8 cellular contexts compared by ENCODE assay signal in genomic region chr14:65230287-65230728, GRCh38.
DNase-seq lines count a peak whose midpoint lies in the region; ATAC-seq and TF ChIP-seq lines count a peak whose summit lies in the region.

No MANE protein-coding gene starts in this region.

- CTCF ChIA-PET in mammary epithelial cell (lab: Charles Lee; ENCODE audit: low non-redundant PET) = no interaction called here

- ATAC-seq in GM18870 (IDR thresholded peaks at IDR 0.05; ENCODE audit: unreplicated experiment) = no peak
- ATAC-seq in foreskin keratinocyte = no peak

- H4K20me1 ChIP-seq in mammary epithelial cell (ENCODE audit: insufficient read depth, low read length) = no peaks in the 10 kb centered on the region

- peak overlapping the region; percentile 88 for H3K4me2 ChIP-seq in mammary epithelial cell (ENCODE audit: insufficient read depth, low read depth, low read length)

- 8% methylated on average over 10 of the region's 10 CpGs for WGBS in mammary epithelial cell (ENCODE audit: low coverage, missing lambda C conversion rate)
- WGBS in thymus = 50% methylated on average over 10 of the region's 10 CpGs

- no peaks in the 10 kb centered on the region for H3K36me3 ChIP-seq in mammary epithelial cell (ENCODE audit: insufficient read depth, low read length)
- H3K36me3 ChIP-seq in thymus (ENCODE audit: control insufficient read depth, insufficient read depth) = no peaks in the 10 kb centered on the region

- BruUV-seq in mammary epithelial cell (replicated peaks; lab: Mats Ljungman, UMichigan) = no TSS peak

- H3K27me3 ChIP-seq in mammary epithelial cell (ENCODE audit: insufficient read depth, low read length) (no peaks in the 10 kb centered on the region), thymus (ENCODE audit: control insufficient read depth, insufficient read depth) (no peaks in the 10 kb centered on the region), foreskin keratinocyte (no peaks in the 10 kb centered on the region)

- peaks cover 31% of the 10 kb centered on the region for H3K4me1 ChIP-seq in mammary epithelial cell (ENCODE audit: insufficient read depth, low read length)
- peaks cover 2% of the 10 kb centered on the region for H3K4me1 ChIP-seq in thymus (ENCODE audit: control insufficient read depth, insufficient read depth, low read length)
- H3K4me1 ChIP-seq in foreskin keratinocyte = peaks cover 12% of the 10 kb centered on the region

- intact Hi-C loops in mammary epithelial cell (cut with micrococcal nuclease) = no loop called here

- dilution Hi-C loops in mammary epithelial cell (cut with HindIII; ENCODE audit: low sequenced_read_pairs) = no loop called here

- H3K9me3 ChIP-seq in mammary epithelial cell (replicated peaks; ENCODE audit: insufficient read depth, low read length) = no peaks in the 10 kb centered on the region
- H3K9me3 ChIP-seq in thymus (ENCODE audit: control insufficient read depth) = no peaks in the 10 kb centered on the region

- H3K4me3 ChIP-seq in mammary epithelial cell (replicated peaks in 1 of 3; ENCODE audit: insufficient read depth in 1 of 3, low read depth in 2 of 3, low read length in 3 of 3) (peak overlapping the region in 1 of 3 experiments; percentile 28), thymus (ENCODE audit: low read length) (peak overlapping the region; percentile 55)

- no peaks in the 10 kb centered on the region for H3K79me2 ChIP-seq in mammary epithelial cell (ENCODE audit: insufficient read depth, low read length)

- in situ Hi-C loops in G401 (cut with HindIII; ENCODE audit: low sequenced_read_pairs) (no loop called here), mammary epithelial cell (cut with MboI; ENCODE audit: low sequenced_read_pairs in 2 of 2) (no loop called here)

- peak overlapping the region; percentile 24 for H3K9ac ChIP-seq in mammary epithelial cell (ENCODE audit: insufficient read depth, low read length)

- no peak for TF ChIP-seq CTCF in mammary epithelial cell (conservative IDR thresholded peaks at IDR 0.05 in 1 of 2, IDR thresholded peaks at IDR 0.05 in 1 of 2; ENCODE audit: extremely low read depth in 1 of 2, insufficient read depth in 1 of 2, low read depth in 1 of 2, low read length in 2 of 2)
- TF ChIP-seq CTCF in foreskin keratinocyte (conservative IDR thresholded peaks at IDR 0.05) = no peak

- H2AFZ ChIP-seq in mammary epithelial cell (ENCODE audit: low read depth, low read length) = peak overlapping the region; percentile 92

- DNase-seq in G401 (ENCODE audit: low spot score) (peak; percentile 11), NCI-H345 (lab: John Stamatoyannopoulos, UW) (peak; percentile 94), mammary epithelial cell (no peak), lung microvascular endothelial cell (ENCODE audit: low read depth in 2 of 2) (peak; percentile 46 to 53), SIG-M5 (lab: John Stamatoyannopoulos, UW) (no peak), foreskin keratinocyte (no peak)

- H3K27ac ChIP-seq in mammary epithelial cell (ENCODE audit: insufficient read depth, low read depth, low read length) (peak overlapping the region; percentile 45), thymus (ENCODE audit: low read depth) (peak overlapping the region; percentile 8), foreskin keratinocyte (no peak overlapping the region)

Comparison
In these comparisons a context has a peak if more than half of its experiments do, and no peak if none do; other contexts are left out.
1. DNase-seq: peak in G401 (single experiment), NCI-H345 (single experiment) and lung microvascular endothelial cell (2 of 2); none in mammary epithelial cell (single experiment), SIG-M5 (single experiment) and foreskin keratinocyte (0 of 2).